In genomic region chr4:124459922-124460301, GRCh38 we compare ENCODE assay signal across 1 cellular context.
TF ChIP-seq lines count a peak whose summit lies in the region.

No MANE protein-coding gene starts in this region.

TF ChIP-seq in WTC11, 78 proteins besides CTCF, POLR2A, EP300 and RAD21 (continued from another document):
- TF ChIP-seq, protein P1, sequence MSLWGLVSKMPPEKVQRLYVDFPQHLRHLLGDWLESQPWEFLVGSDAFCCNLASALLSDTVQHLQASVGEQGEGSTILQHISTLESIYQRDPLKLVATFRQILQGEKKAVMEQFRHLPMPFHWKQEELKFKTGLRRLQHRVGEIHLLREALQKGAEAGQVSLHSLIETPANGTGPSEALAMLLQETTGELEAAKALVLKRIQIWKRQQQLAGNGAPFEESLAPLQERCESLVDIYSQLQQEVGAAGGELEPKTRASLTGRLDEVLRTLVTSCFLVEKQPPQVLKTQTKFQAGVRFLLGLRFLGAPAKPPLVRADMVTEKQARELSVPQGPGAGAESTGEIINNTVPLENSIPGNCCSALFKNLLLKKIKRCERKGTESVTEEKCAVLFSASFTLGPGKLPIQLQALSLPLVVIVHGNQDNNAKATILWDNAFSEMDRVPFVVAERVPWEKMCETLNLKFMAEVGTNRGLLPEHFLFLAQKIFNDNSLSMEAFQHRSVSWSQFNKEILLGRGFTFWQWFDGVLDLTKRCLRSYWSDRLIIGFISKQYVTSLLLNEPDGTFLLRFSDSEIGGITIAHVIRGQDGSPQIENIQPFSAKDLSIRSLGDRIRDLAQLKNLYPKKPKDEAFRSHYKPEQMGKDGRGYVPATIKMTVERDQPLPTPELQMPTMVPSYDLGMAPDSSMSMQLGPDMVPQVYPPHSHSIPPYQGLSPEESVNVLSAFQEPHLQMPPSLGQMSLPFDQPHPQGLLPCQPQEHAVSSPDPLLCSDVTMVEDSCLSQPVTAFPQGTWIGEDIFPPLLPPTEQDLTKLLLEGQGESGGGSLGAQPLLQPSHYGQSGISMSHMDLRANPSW (CRISPR knock-in tag; conservative IDR thresholded peaks at IDR 0.05; ENCODE audit: low read depth) = no peak
- TF ChIP-seq ERG (CRISPR knock-in tag; IDR thresholded peaks at IDR 0.05) (no peak), ZNF423 (CRISPR knock-in tag; IDR thresholded peaks at IDR 0.05) (no peak), EMX1 (CRISPR knock-in tag; IDR thresholded peaks at IDR 0.05) (no peak), SMAD4 (CRISPR knock-in tag; IDR thresholded peaks at IDR 0.05) (no peak), NFYB (CRISPR knock-in tag; conservative IDR thresholded peaks at IDR 0.05; ENCODE audit: low read depth) (no peak), ZBTB21 (CRISPR knock-in tag; IDR thresholded peaks at IDR 0.05; ENCODE audit: borderline replicate concordance) (no peak), NR2C2 (CRISPR knock-in tag; IDR thresholded peaks at IDR 0.05) (no peak), ZNF416 (CRISPR knock-in tag; IDR thresholded peaks at IDR 0.05) (no peak), ZNF671 (CRISPR knock-in tag; IDR thresholded peaks at IDR 0.05) (no peak), ZMAT4 (CRISPR knock-in tag; IDR thresholded peaks at IDR 0.05) (no peak), OVOL2 (CRISPR knock-in tag; IDR thresholded peaks at IDR 0.05; ENCODE audit: borderline replicate concordance) (no peak)
- TF ChIP-seq, protein P2, sequence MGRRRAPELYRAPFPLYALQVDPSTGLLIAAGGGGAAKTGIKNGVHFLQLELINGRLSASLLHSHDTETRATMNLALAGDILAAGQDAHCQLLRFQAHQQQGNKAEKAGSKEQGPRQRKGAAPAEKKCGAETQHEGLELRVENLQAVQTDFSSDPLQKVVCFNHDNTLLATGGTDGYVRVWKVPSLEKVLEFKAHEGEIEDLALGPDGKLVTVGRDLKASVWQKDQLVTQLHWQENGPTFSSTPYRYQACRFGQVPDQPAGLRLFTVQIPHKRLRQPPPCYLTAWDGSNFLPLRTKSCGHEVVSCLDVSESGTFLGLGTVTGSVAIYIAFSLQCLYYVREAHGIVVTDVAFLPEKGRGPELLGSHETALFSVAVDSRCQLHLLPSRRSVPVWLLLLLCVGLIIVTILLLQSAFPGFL (CRISPR knock-in tag; IDR thresholded peaks at IDR 0.05; ENCODE audit: borderline replicate concordance) = no peak
- TF ChIP-seq, protein P3, sequence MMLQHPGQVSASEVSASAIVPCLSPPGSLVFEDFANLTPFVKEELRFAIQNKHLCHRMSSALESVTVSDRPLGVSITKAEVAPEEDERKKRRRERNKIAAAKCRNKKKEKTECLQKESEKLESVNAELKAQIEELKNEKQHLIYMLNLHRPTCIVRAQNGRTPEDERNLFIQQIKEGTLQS (CRISPR knock-in tag; conservative IDR thresholded peaks at IDR 0.05) = no peak
- TF ChIP-seq, protein P4, sequence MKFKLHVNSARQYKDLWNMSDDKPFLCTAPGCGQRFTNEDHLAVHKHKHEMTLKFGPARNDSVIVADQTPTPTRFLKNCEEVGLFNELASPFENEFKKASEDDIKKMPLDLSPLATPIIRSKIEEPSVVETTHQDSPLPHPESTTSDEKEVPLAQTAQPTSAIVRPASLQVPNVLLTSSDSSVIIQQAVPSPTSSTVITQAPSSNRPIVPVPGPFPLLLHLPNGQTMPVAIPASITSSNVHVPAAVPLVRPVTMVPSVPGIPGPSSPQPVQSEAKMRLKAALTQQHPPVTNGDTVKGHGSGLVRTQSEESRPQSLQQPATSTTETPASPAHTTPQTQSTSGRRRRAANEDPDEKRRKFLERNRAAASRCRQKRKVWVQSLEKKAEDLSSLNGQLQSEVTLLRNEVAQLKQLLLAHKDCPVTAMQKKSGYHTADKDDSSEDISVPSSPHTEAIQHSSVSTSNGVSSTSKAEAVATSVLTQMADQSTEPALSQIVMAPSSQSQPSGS (CRISPR knock-in tag; IDR thresholded peaks at IDR 0.05; ENCODE audit: borderline replicate concordance, low read depth) = no peak
- TF ChIP-seq, protein P5, sequence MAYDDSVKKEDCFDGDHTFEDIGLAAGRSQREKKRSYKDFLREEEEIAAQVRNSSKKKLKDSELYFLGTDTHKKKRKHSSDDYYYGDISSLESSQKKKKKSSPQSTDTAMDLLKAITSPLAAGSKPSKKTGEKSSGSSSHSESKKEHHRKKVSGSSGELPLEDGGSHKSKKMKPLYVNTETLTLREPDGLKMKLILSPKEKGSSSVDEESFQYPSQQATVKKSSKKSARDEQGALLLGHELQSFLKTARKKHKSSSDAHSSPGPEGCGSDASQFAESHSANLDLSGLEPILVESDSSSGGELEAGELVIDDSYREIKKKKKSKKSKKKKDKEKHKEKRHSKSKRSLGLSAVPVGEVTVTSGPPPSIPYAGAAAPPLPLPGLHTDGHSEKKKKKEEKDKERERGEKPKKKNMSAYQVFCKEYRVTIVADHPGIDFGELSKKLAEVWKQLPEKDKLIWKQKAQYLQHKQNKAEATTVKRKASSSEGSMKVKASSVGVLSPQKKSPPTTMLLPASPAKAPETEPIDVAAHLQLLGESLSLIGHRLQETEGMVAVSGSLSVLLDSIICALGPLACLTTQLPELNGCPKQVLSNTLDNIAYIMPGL (CRISPR knock-in tag; IDR thresholded peaks at IDR 0.05) = no peak
